ENCODE assay signal across 11 cellular contexts in the genomic region with DNA sequence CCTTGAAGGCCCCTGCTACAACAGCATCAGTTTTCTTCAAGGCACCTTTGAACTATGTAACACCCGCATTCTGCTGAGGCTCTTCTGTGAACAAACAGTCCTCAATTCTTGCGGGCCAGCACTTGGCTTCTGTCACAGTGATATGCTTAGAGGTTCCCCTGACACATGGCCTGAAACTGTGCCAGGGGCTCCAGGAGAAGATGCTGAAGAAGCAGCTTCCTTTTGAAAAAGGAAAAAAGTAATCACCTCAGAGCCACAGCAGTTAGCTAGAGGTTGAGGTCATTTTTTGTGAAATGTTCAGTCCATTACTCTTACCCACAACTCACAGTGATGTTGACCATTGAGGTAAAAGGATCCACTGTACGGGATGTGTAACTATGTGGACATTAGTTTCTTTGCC.
DNase-seq lines count a peak whose midpoint lies in the region; ATAC-seq and TF ChIP-seq lines count a peak whose summit lies in the region.
"Had no signal": no experiment of that assay in that cellular context is flagged by ENCODE, and none has a peak within 500 bp of the region (broad histone marks: within the 10 kb centered on the region; RNA-seq: fewer than 3 reads in every experiment).

No MANE protein-coding gene starts in this region.

- ATAC-seq in activated CD8-positive, alpha-beta memory T cell treated with anti-CD3 and anti-CD28 coated beads, Interleukin-2, amount 10 ng/mL, durations not matched to agents 7 days and 5 days = no peak
- no peak for ATAC-seq in left cardiac atrium
- ATAC-seq in stimulated activated naive CD8-positive, alpha-beta T cell treated with anti-CD3 and anti-CD28 coated beads, Interleukin-15, Interleukin-2, amounts not matched to agents 100 U/mL and 50 U/mL, for 24 hours = no peak
- ATAC-seq in HG02870 (IDR thresholded peaks at IDR 0.05; ENCODE audit: unreplicated experiment) = no peak

- H3K27ac Mint-ChIP-seq in activated CD8-positive, alpha-beta memory T cell treated with anti-CD3 and anti-CD28 coated beads, Interleukin-2, amount 10 ng/mL, durations not matched to agents 7 days and 5 days = peak overlapping the region; percentile 50
- H3K27ac Mint-ChIP-seq in activated CD4-positive, alpha-beta memory T cell treated with anti-CD3 and anti-CD28 coated beads for 36 hours = peak overlapping the region; percentile 59
- H3K27ac Mint-ChIP-seq in CD14-positive monocyte = no peak overlapping the region

- H3K36me3 Mint-ChIP-seq in activated CD8-positive, alpha-beta memory T cell treated with anti-CD3 and anti-CD28 coated beads, Interleukin-2, amount 10 ng/mL, durations not matched to agents 7 days and 5 days = peaks cover 15% of the 10 kb centered on the region
- H3K36me3 Mint-ChIP-seq in activated CD4-positive, alpha-beta memory T cell treated with anti-CD3 and anti-CD28 coated beads for 36 hours = peaks cover 7% of the 10 kb centered on the region
- H3K36me3 Mint-ChIP-seq in CD14-positive monocyte = peaks cover 0 to 3% of the 10 kb centered on the region in 2 donors

- peak overlapping the region; percentile 0 for H3K4me3 Mint-ChIP-seq in activated CD8-positive, alpha-beta memory T cell treated with anti-CD3 and anti-CD28 coated beads, Interleukin-2, amount 10 ng/mL, durations not matched to agents 7 days and 5 days
- no peak overlapping the region for H3K4me3 Mint-ChIP-seq in activated CD4-positive, alpha-beta memory T cell treated with anti-CD3 and anti-CD28 coated beads for 36 hours
- no peak overlapping the region for H3K4me3 Mint-ChIP-seq in CD14-positive monocyte

- POLR2A ChIA-PET in activated CD4-positive, alpha-beta memory T cell treated with anti-CD3 and anti-CD28 coated beads for 36 hours (lab: Charles Lee) = interaction anchor here (1.0 to 2.0 kb wide), 3 partner anchors 57 to 85 kb away, joined by 3 to 10 read pairs (median 3); no protein-coding TSS in a partner anchor

- H3K9me3 Mint-ChIP-seq in activated CD8-positive, alpha-beta memory T cell treated with anti-CD3 and anti-CD28 coated beads, Interleukin-2, amount 10 ng/mL, durations not matched to agents 7 days and 5 days (ENCODE audit: low read depth) = no peaks in the 10 kb centered on the region
- H3K9me3 Mint-ChIP-seq in activated CD4-positive, alpha-beta memory T cell treated with anti-CD3 and anti-CD28 coated beads for 36 hours = peaks cover 3% of the 10 kb centered on the region
- peaks cover 0 to 1% (median 0%) of the 10 kb centered on the region in 7 donors for H3K9me3 Mint-ChIP-seq in CD14-positive monocyte

- intact Hi-C loops in activated CD4-positive, alpha-beta memory T cell treated with anti-CD3 and anti-CD28 coated beads for 36 hours (cut with micrococcal nuclease) = no loop called here
- intact Hi-C loops in left cardiac atrium (cut with DNase I) = no loop called here
- intact Hi-C loops in CD14-positive monocyte (cut with micrococcal nuclease) = loop anchor here in 1 of 2 donors (5.0 kb wide), 1 partner anchor 85 kb away; no protein-coding TSS in a partner anchor

- CTCF ChIA-PET in activated CD8-positive, alpha-beta memory T cell treated with anti-CD3 and anti-CD28 coated beads, Interleukin-2, amount 10 ng/mL, durations not matched to agents 7 days and 5 days (lab: Charles Lee) = interaction anchor here (0.8 to 3.5 kb wide), 4 partner anchors 44 to 145 kb away, joined by 3 to 22 read pairs (median 8); no protein-coding TSS in a partner anchor
- CTCF ChIA-PET in activated CD4-positive, alpha-beta memory T cell treated with anti-CD3 and anti-CD28 coated beads for 36 hours (lab: Charles Lee) = interaction anchor here (1.0 to 1.5 kb wide), 2 partner anchors 9 to 131 kb away, joined by 4 to 7 read pairs; no protein-coding TSS in a partner anchor

- DNase-seq in activated CD8-positive, alpha-beta memory T cell treated with anti-CD3 and anti-CD28 coated beads, Interleukin-2, amount 10 ng/mL, durations not matched to agents 7 days and 5 days = no peak
- no peak for DNase-seq in activated CD8-positive, alpha-beta memory T cell treated with anti-CD3 and anti-CD28 coated beads for 24 hours
- DNase-seq in activated CD4-positive, alpha-beta memory T cell treated with anti-CD3 and anti-CD28 coated beads for 36 hours = peak; percentile 46
- DNase-seq in left cardiac atrium (peak; percentile 66), CD14-positive monocyte (ENCODE audit: low spot score) (no peak), HK-2 (ENCODE audit: unreplicated experiment) (no peak)
- peak; percentile 39 for DNase-seq in stimulated activated naive CD8-positive, alpha-beta T cell treated with anti-CD3 and anti-CD28 coated beads, Interleukin-15, Interleukin-2, amounts not matched to agents 100 U/mL and 50 U/mL, for 24 hours
- DNase-seq: BE2C, hippocampal formation, NCI-H446 treated with DMSO at 0.1 percent for 48 hours had no signal

- H3K4me1 Mint-ChIP-seq in activated CD8-positive, alpha-beta memory T cell treated with anti-CD3 and anti-CD28 coated beads, Interleukin-2, amount 10 ng/mL, durations not matched to agents 7 days and 5 days = peaks cover 30% of the 10 kb centered on the region
- H3K4me1 Mint-ChIP-seq in activated CD4-positive, alpha-beta memory T cell treated with anti-CD3 and anti-CD28 coated beads for 36 hours (ENCODE audit: low read depth) = peaks cover 32% of the 10 kb centered on the region
- peaks cover 30% of the 10 kb centered on the region for H3K4me1 Mint-ChIP-seq in CD14-positive monocyte

- TF ChIP-seq CTCF in CD14-positive monocyte (IDR thresholded peaks at IDR 0.05) = no peak

- H3K27me3 Mint-ChIP-seq in activated CD8-positive, alpha-beta memory T cell treated with anti-CD3 and anti-CD28 coated beads, Interleukin-2, amount 10 ng/mL, durations not matched to agents 7 days and 5 days = no peaks in the 10 kb centered on the region
- no peaks in the 10 kb centered on the region for H3K27me3 Mint-ChIP-seq in activated CD4-positive, alpha-beta memory T cell treated with anti-CD3 and anti-CD28 coated beads for 36 hours
- peaks cover 0 to 3% (median 0%) of the 10 kb centered on the region in 3 donors for H3K27me3 Mint-ChIP-seq in CD14-positive monocyte (ENCODE audit: low read depth in 3 of 3)

Comparison
In these comparisons a context has a peak if more than half of its experiments do, and no peak if none do; other contexts are left out.
1. DNase-seq: peak in activated CD4-positive, alpha-beta memory T cell treated with anti-CD3 and anti-CD28 coated beads for 36 hours (single experiment), left cardiac atrium (single experiment) and stimulated activated naive CD8-positive, alpha-beta T cell treated with anti-CD3 and anti-CD28 coated beads, Interleukin-15, Interleukin-2, amounts not matched to agents 100 U/mL and 50 U/mL, for 24 hours (single experiment); none in activated CD8-positive, alpha-beta memory T cell treated with anti-CD3 and anti-CD28 coated beads, Interleukin-2, amount 10 ng/mL, durations not matched to agents 7 days and 5 days (single experiment), activated CD8-positive, alpha-beta memory T cell treated with anti-CD3 and anti-CD28 coated beads for 24 hours (single experiment), CD14-positive monocyte (single experiment) and HK-2 (single experiment).
2. H3K27ac Mint-ChIP-seq: peak in activated CD8-positive, alpha-beta memory T cell treated with anti-CD3 and anti-CD28 coated beads, Interleukin-2, amount 10 ng/mL, durations not matched to agents 7 days and 5 days (single experiment) and activated CD4-positive, alpha-beta memory T cell treated with anti-CD3 and anti-CD28 coated beads for 36 hours (single experiment); none in CD14-positive monocyte (0 of 7).